8 cellular contexts compared by ENCODE assay signal in genomic region chr15:27059610-27060202, GRCh38.
DNase-seq lines count a peak whose midpoint lies in the region; ATAC-seq, FAIRE-seq and TF ChIP-seq lines count a peak whose summit lies in the region.

No MANE protein-coding gene starts in this region.

- no peak overlapping the region for H2AFZ ChIP-seq in K562 (ENCODE audit: low read depth, low read length)

- H3K27ac ChIP-seq in K562 (ENCODE audit: extremely low read depth, low read depth, low read length) = no peak overlapping the region
- H3K27ac ChIP-seq in left lung = no peak overlapping the region
- H3K27ac ChIP-seq in aorta (ENCODE audit: low read depth in 1 of 2, low read length in 2 of 2) = no peak overlapping the region

- H3K9me3 ChIP-seq in K562 (replicated peaks; ENCODE audit: control insufficient read depth, insufficient read depth, low read depth, low read length) = no peaks in the 10 kb centered on the region
- no peaks in the 10 kb centered on the region for H3K9me3 ChIP-seq in left lung
- no peaks in the 10 kb centered on the region for H3K9me3 ChIP-seq in aorta (ENCODE audit: control insufficient read depth, low read length)

- no peaks in the 10 kb centered on the region for H3K9me1 ChIP-seq in K562 (ENCODE audit: control insufficient read depth, insufficient read depth, low read length)

- DNase-seq in D721Med (ENCODE audit: insufficient read length, low spot score) (peak; percentile 71), NCI-H460 (ENCODE audit: extremely low read depth, low read depth) (peak; percentile 56), K562 (ENCODE audit: extremely low read depth in 1 of 4, low spot score in 3 of 4) (peak; percentile 80 to 90 (median 85)), left lung (no peak), UCSD-AML1 (lab: John Stamatoyannopoulos, UW; ENCODE audit: unreplicated experiment) (no peak), aorta (no peak)
- DNase-seq in activated CD8-positive, alpha-beta memory T cell treated with anti-CD3 and anti-CD28 coated beads for 24 hours = no peak

- CTCF ChIA-PET in K562 (lab: Yijun Ruan, JAX; ENCODE audit: low intra/inter-chr PET ratio) = interaction anchor here (1.2 kb wide), 1 partner anchor 299 kb away, joined by 4 read pairs; no protein-coding TSS in a partner anchor

- 2% methylated on average over 3 of the region's 3 CpGs for WGBS in K562 (ENCODE audit: insufficient coverage, low coverage, missing lambda C conversion rate)
- 17 to 29% methylated on average over 3 of the region's 3 CpGs for WGBS in aorta, 2 donors

- in situ Hi-C loops in K562 (cut with MboI) = loop anchor here (10.0 kb wide), 1 partner anchor 295 kb away; no protein-coding TSS in a partner anchor

- TF ChIP-seq POLR2A in K562 (conservative IDR thresholded peaks at IDR 0.05) = no peak

- H3K4me1 ChIP-seq in K562 (replicated peaks in 1 of 2; ENCODE audit: control insufficient read depth in 2 of 2, insufficient read depth in 2 of 2, low read length in 2 of 2) = no peaks in the 10 kb centered on the region
- H3K4me1 ChIP-seq in left lung = no peaks in the 10 kb centered on the region
- no peaks in the 10 kb centered on the region for H3K4me1 ChIP-seq in aorta (ENCODE audit: control insufficient read depth in 1 of 2, insufficient read depth in 2 of 2, low read length in 2 of 2)

- FAIRE-seq in D721Med (lab: Jason Lieb, UNC) (peak; percentile 60), K562 (lab: Jason Lieb, UNC) (peak; percentile 98)

- no peak overlapping the region for H3K9ac ChIP-seq in K562 (ENCODE audit: insufficient read depth in 1 of 2, low read depth in 2 of 2, low read length in 2 of 2)

- peak; percentile 57 for TF ChIP-seq CTCF in D721Med (IDR thresholded peaks at IDR 0.05; ENCODE audit: insufficient read depth, missing control alignments)
- peak; percentile 64 to 75 (median 71) for TF ChIP-seq CTCF in K562 (IDR thresholded peaks at IDR 0.05 in 2 of 3, conservative IDR thresholded peaks at IDR 0.05 in 1 of 3; ENCODE audit: insufficient read depth in 2 of 3, low read depth in 1 of 3, low read length in 3 of 3)
- TF ChIP-seq CTCF in left lung (IDR thresholded peaks at IDR 0.05) = peak; percentile 54 to 66

- peaks cover 8 to 44% of the 10 kb centered on the region in 2 experiments for H3K27me3 ChIP-seq in K562 (ENCODE audit: control insufficient read depth in 2 of 2, insufficient read depth in 2 of 2, low read length in 2 of 2)
- no peaks in the 10 kb centered on the region for H3K27me3 ChIP-seq in left lung
- no peaks in the 10 kb centered on the region for H3K27me3 ChIP-seq in aorta (ENCODE audit: control insufficient read depth in 1 of 2, insufficient read depth in 2 of 2, low read length in 1 of 2)

- POLR2A ChIA-PET in K562 (lab: Yijun Ruan, JAX) = interaction anchor here (0.5 to 1.0 kb wide), 4 partner anchors 8 to 55 kb away, joined by 3 to 4 read pairs (median 3); no protein-coding TSS in a partner anchor

- H3K36me3 ChIP-seq in K562 (ENCODE audit: control insufficient read depth, insufficient read depth, low read length) = no peaks in the 10 kb centered on the region
- no peaks in the 10 kb centered on the region for H3K36me3 ChIP-seq in left lung
- H3K36me3 ChIP-seq in aorta (ENCODE audit: control insufficient read depth in 1 of 2, insufficient read depth in 2 of 2, low read length in 1 of 2) = no peaks in the 10 kb centered on the region

- peak; percentile 78 for ATAC-seq in GM19463 (IDR thresholded peaks at IDR 0.05; ENCODE audit: unreplicated experiment)
- ATAC-seq in K562 = peak; percentile 91
- peak; percentile 81 for ATAC-seq in left lung
- ATAC-seq in aorta (ENCODE audit: low FRiP score) = no peak

- H3K4me2 ChIP-seq in K562 (ENCODE audit: insufficient read depth, low read length) = no peak overlapping the region

- H3K4me3 ChIP-seq in K562 (no peak overlapping the region), left lung (no peak overlapping the region), aorta (ENCODE audit: low read length in 2 of 2) (no peak overlapping the region)

- no peak for TF ChIP-seq EP300 in K562 (IDR thresholded peaks at IDR 0.05; ENCODE audit: low read length)

- no TSS peak for BruUV-seq in K562 (replicated peaks; lab: Mats Ljungman, UMichigan)

- no peaks in the 10 kb centered on the region for H3K79me2 ChIP-seq in K562 (ENCODE audit: control insufficient read depth, insufficient read depth, low read length)

- peak in 1 of 2 experiments; percentile 73; a peak in 2 of 4 replicates for TF ChIP-seq RAD21 in K562 (CRISPR knock-in tag; conservative IDR thresholded peaks at IDR 0.05 in 1 of 2, IDR thresholded peaks at IDR 0.05 in 1 of 2)

- intact Hi-C loops in K562 (cut with micrococcal nuclease) = loop anchor here (1.0 to 10.0 kb wide), 3 partner anchors 65 to 299 kb away; no protein-coding TSS in a partner anchor
- intact Hi-C loops in left lung (cut with DNase I) = no loop called here
- intact Hi-C loops in aorta (cut with DNase I) = no loop called here

- 0 out of 2 replicates have a peak, but pooled peaks cover 2% of the 10 kb centered on the region for H4K20me1 ChIP-seq in K562 (replicated peaks; ENCODE audit: control insufficient read depth, insufficient read depth, low read length)

TF ChIP-seq in K562, 482 proteins besides CTCF, POLR2A, EP300 and RAD21:
- 0 out of 2 replicates have a peak, but pooled peaks have one; percentile 29 for TF ChIP-seq EHMT2 (IDR thresholded peaks at IDR 0.05)
- peak; percentile 65 for TF ChIP-seq SMC3 (conservative IDR thresholded peaks at IDR 0.05; ENCODE audit: insufficient read depth, low read depth, low read length)
- no peak for TF ChIP-seq SNIP1 (IDR thresholded peaks at IDR 0.05; ENCODE audit: low read depth)
- TF ChIP-seq NFYB (IDR thresholded peaks at IDR 0.05; ENCODE audit: extremely low read depth, insufficient read length) = peak; percentile 29
- 0 out of 2 replicates have a peak, but pooled peaks have one; percentile 20 for TF ChIP-seq RB1 (IDR thresholded peaks at IDR 0.05; ENCODE audit: low read depth)

Comparison
In these comparisons a context has a peak if more than half of its experiments do, and no peak if none do; other contexts are left out.
1. DNase-seq: peak in D721Med (single experiment), NCI-H460 (single experiment) and K562 (4 of 4); none in left lung (0 of 2), UCSD-AML1 (single experiment), aorta (0 of 2) and activated CD8-positive, alpha-beta memory T cell treated with anti-CD3 and anti-CD28 coated beads for 24 hours (single experiment).
2. Peak in every context shown above with its lines, with median percentiles within 50 percentile points of each other: CTCF ChIP-seq.